In genomic region chr17:45490615-45491433, GRCh38 we compare ENCODE assay signal across 8 cellular contexts. TPM values are rescaled to one million over a fixed set of nuclear protein-coding genes. Genes with fewer than 3 reads are reported as not detected.
A peak's percentile ranks its signal among the peaks of the same experiment; 100 is the strongest.
DNase-seq lines count a peak whose midpoint lies in the region; ATAC-seq and FAIRE-seq lines count a peak whose summit lies in the region.
"Not testable (repeated sequence)": the region's sequence is repeated elsewhere in the genome, so short reads cannot be mapped to it uniquely, and the experiment has no call there.

Gene PLEKHM1 (minus strand): TSS chr17:45490721. CDS start chr17:45482484, 8,237 bp downstream.

- H4K91ac ChIP-seq in mesenchymal stem cell (ENCODE audit: low read length), result not testable (repeated sequence)

- not testable (repeated sequence) for H2BK5ac ChIP-seq in mesenchymal stem cell (ENCODE audit: low read depth, low read length, poor library complexity, severe bottlenecking)

- H3K14ac ChIP-seq in mesenchymal stem cell (ENCODE audit: low read length in 2 of 2), result peak within 1 kb of the TSS in 1 of 2 experiments; percentile 32

- H2AFZ ChIP-seq in mesenchymal stem cell (ENCODE audit: low read depth, low read length), result not testable (repeated sequence)

- not testable (repeated sequence) for H2BK120ac ChIP-seq in mesenchymal stem cell (ENCODE audit: low read depth, low read length)

- DNase-seq in COR-L47 (lab: John Stamatoyannopoulos, UW) (peak; percentile 55), HTR-8/SVneo (ENCODE audit: insufficient read length, low spot score) (peak; percentile 60), NT2/D1 (ENCODE audit: low read depth, low spot score) (peak; percentile 46), mesenchymal stem cell (peak; percentile 81)
- peak; percentile 29 for DNase-seq in activated CD8-positive, alpha-beta memory T cell treated with anti-CD3 and anti-CD28 coated beads, Interleukin-2, amount 50 U/mL, for 1 hour (ENCODE audit: extremely low read depth)
- DNase-seq in stimulated activated CD8-positive, alpha-beta memory T cell treated with anti-CD3 and anti-CD28 coated beads, Interleukin-12 subunit alpha, Interleukin-12 subunit beta, amount 100 ng/mL, for 1 hour (ENCODE audit: low read depth), result peak; percentile 63

- not testable (repeated sequence) for H3K27ac ChIP-seq in mesenchymal stem cell (ENCODE audit: low read length, poor library complexity, severe bottlenecking)

- H3K4ac ChIP-seq in mesenchymal stem cell (ENCODE audit: low read depth in 1 of 2, low read length in 2 of 2), result peak within 1 kb of the TSS in 1 of 2 experiments; percentile 15

- H3K4me3 ChIP-seq in NT2/D1 (ENCODE audit: insufficient read length, low read depth), result peak within 1 kb of the TSS; percentile 51
- peak within 1 kb of the TSS; percentile 72 for H3K4me3 ChIP-seq in endocrine pancreas (ENCODE audit: control insufficient read depth, insufficient read depth, low read length)
- peak within 1 kb of the TSS; percentile 74 to 81 for H3K4me3 ChIP-seq in mesenchymal stem cell (ENCODE audit: insufficient read depth in 1 of 2, low read depth in 1 of 2, low read length in 2 of 2)

- not testable (repeated sequence) for H2AK5ac ChIP-seq in mesenchymal stem cell (ENCODE audit: low read length, severe bottlenecking)

- H4K8ac ChIP-seq in mesenchymal stem cell (ENCODE audit: low read length), result peak within 1 kb of the TSS; percentile 28

- H3K79me1 ChIP-seq in mesenchymal stem cell (replicated peaks; ENCODE audit: low read length, poor library complexity, severe bottlenecking), result not testable (repeated sequence)

- H3K36me3 ChIP-seq in NT2/D1 (ENCODE audit: insufficient read depth, insufficient read length, low read length); endocrine pancreas (ENCODE audit: control insufficient read depth, insufficient read depth, low read length); mesenchymal stem cell (ENCODE audit: control insufficient read depth in 1 of 2, insufficient read depth in 2 of 2, low read depth in 1 of 2, low read length in 2 of 2): not testable (repeated sequence)

- peak; percentile 89 for FAIRE-seq in HTR-8/SVneo (lab: Jason Lieb, UNC)

- ATAC-seq in GM21381 (IDR thresholded peaks at IDR 0.05; ENCODE audit: unreplicated experiment), result peak; percentile 91

- 3% methylated on average over 35 of the region's 59 CpGs for WGBS in mesenchymal stem cell

- H3K9me3 ChIP-seq in NT2/D1 (ENCODE audit: insufficient read depth, low read length); endocrine pancreas (ENCODE audit: control insufficient read depth, low read length); mesenchymal stem cell (ENCODE audit: control insufficient read depth, low read length): not testable (repeated sequence)

- H3K4me2 ChIP-seq in mesenchymal stem cell (ENCODE audit: low read length, poor library complexity, severe bottlenecking), result peak within 1 kb of the TSS; percentile 88

- not testable (repeated sequence) for H3K4me1 ChIP-seq in NT2/D1 (ENCODE audit: insufficient read depth, insufficient read length); endocrine pancreas (ENCODE audit: control insufficient read depth, insufficient read depth, low read length); mesenchymal stem cell (ENCODE audit: control insufficient read depth, insufficient read depth, low read depth, low read length)

- peak within 1 kb of the TSS in 1 of 2 experiments; percentile 40 for H3K23ac ChIP-seq in mesenchymal stem cell (ENCODE audit: low read length in 2 of 2)

- H3K27me3 ChIP-seq in NT2/D1 (ENCODE audit: insufficient read depth, insufficient read length); endocrine pancreas (ENCODE audit: control insufficient read depth, insufficient read depth, low read length); mesenchymal stem cell (ENCODE audit: control insufficient read depth in 1 of 2, insufficient read depth in 1 of 2, low read length in 2 of 2): not testable (repeated sequence)

- not testable (repeated sequence) for H2BK15ac ChIP-seq in mesenchymal stem cell (ENCODE audit: low read depth, poor library complexity, severe bottlenecking)

- peak within 1 kb of the TSS; percentile 70 for H3K9ac ChIP-seq in NT2/D1 (ENCODE audit: insufficient read length, low read depth)
- peak within 1 kb of the TSS; percentile 72 for H3K9ac ChIP-seq in endocrine pancreas (ENCODE audit: control insufficient read depth, insufficient read depth, low read length)
- peak within 1 kb of the TSS; percentile 84 for H3K9ac ChIP-seq in mesenchymal stem cell (ENCODE audit: low read length)

- H2BK12ac ChIP-seq in mesenchymal stem cell (ENCODE audit: low read length in 2 of 2), result not testable (repeated sequence)

- H3K18ac ChIP-seq in mesenchymal stem cell (ENCODE audit: low read depth in 1 of 2, low read length in 2 of 2), result peak within 1 kb of the TSS; percentile 33 to 66

RNA-seq across cellular contexts. Expression of gene PLEKHM1, which starts in this region (rescaled TPM):
- polyA plus RNA-seq in mesenchymal stem cell (2013, experiment 1 of 2), result 16.5 TPM
- polyA plus RNA-seq in mesenchymal stem cell (2013, experiment 2 of 2), result 17.2 TPM

Comparison
In these comparisons a context has a peak if more than half of its experiments do, and no peak if none do; other contexts are left out.
1. DNase-seq: peak in every context shown above with its lines; median percentile 81 in mesenchymal stem cell; 63 in stimulated activated CD8-positive, alpha-beta memory T cell treated with anti-CD3 and anti-CD28 coated beads, Interleukin-12 subunit alpha, Interleukin-12 subunit beta, amount 100 ng/mL, for 1 hour; 60 in HTR-8/SVneo; 55 in COR-L47; 46 in NT2/D1; 29 in activated CD8-positive, alpha-beta memory T cell treated with anti-CD3 and anti-CD28 coated beads, Interleukin-2, amount 50 U/mL, for 1 hour.